In genomic region chr1:13825033-13825432, GRCh38 we compare ENCODE assay signal across 18 cellular contexts.
DNase-seq lines count a peak whose midpoint lies in the region; TF ChIP-seq lines count a peak whose summit lies in the region.
"Had no signal": no experiment of that assay in that cellular context is flagged by ENCODE, and none has a peak within 500 bp of the region (broad histone marks: within the 10 kb centered on the region; RNA-seq: fewer than 3 reads in every experiment).

No MANE protein-coding gene starts in this region.

- H3K27ac ChIP-seq in VCaP = no peak overlapping the region
- H3K27ac ChIP-seq: esophagus squamous epithelium, lower lobe of right lung, upper lobe of right lung had no signal

- DNase-seq in AG09309 (ENCODE audit: low read depth) = no peak
- no peak for DNase-seq in GM12864 (ENCODE audit: low read depth)
- peak; percentile 17 for DNase-seq in fibroblast of peridontal ligament (ENCODE audit: extremely low read depth)
- no peak for DNase-seq in SHP77 treated with DMSO at 0.1 percent for 48 hours (lab: John Stamatoyannopoulos, UW)
- no peak for DNase-seq in AG08395 (ENCODE audit: low spot score)
- no peak for DNase-seq in NCI-H526 treated with DMSO at 0.1 percent for 48 hours (lab: John Stamatoyannopoulos, UW)
- no peak for DNase-seq in NOMO-1 (lab: John Stamatoyannopoulos, UW; ENCODE audit: unreplicated experiment in 2 of 2)
- DNase-seq: activated CD4-positive, CD25-positive, alpha-beta regulatory T cell; activated naive CD8-positive, alpha-beta T cell treated with anti-CD3 and anti-CD28 coated beads for 36 hours; esophagus squamous epithelium; GOT3; lower lobe of right lung; NCI-H1694 treated with DMSO at 0.1 percent for 48 hours; NCI-H2227 treated with DMSO at 0.1 percent for 48 hours; NK-92 treated with Interleukin-12 subunit alpha and Interleukin-12 subunit beta, amount 100 ng/mL, for 24 hours; Right ventricle myocardium superior; upper lobe of right lung had no signal

- TF ChIP-seq CTCF in AG09309 (IDR thresholded peaks at IDR 0.05; ENCODE audit: control insufficient read depth, insufficient read depth, low read depth, low read length, missing control alignments) (peak; percentile 38), GM12864 (IDR thresholded peaks at IDR 0.05; ENCODE audit: low read depth, low read length, missing control alignments) (peak; percentile 13), VCaP (conservative IDR thresholded peaks at IDR 0.05) (peak; percentile 48; the same call in 1 of the 2 replicates)

- H3K4me3 ChIP-seq in AG09309 (ENCODE audit: control insufficient read depth, low read depth, low read length) (no peak overlapping the region), GM12864 (ENCODE audit: low read depth, low read length) (no peak overlapping the region)
- H3K4me3 ChIP-seq: esophagus squamous epithelium, lower lobe of right lung, upper lobe of right lung had no signal
